Comparison of ENCODE assay signal across 1 cellular context in the genomic region with DNA sequence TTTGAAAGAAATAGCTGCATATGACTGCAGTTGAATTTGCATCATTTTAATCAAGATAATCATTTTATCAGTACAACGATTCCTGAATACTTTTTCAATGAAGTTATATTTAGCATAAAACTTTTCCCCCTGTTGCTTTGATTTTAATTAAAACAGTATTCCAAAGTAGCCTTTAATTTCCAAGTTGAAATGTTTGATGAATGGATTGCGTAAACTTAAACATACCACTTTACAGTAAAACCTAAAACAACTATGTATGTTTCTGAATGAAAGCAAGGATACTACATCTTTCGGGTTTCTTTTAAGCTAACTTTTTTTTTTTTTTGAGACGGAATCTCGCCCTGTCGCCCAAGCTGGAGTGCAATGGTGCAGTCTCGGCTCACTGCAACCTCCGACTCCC.
A peak's percentile ranks its signal among the peaks of the same experiment; 100 is the strongest.
TF ChIP-seq lines count a peak whose summit lies in the region.

No MANE protein-coding gene starts in this region.

TF ChIP-seq in IMR-90, 13 proteins besides CTCF, POLR2A, EP300 and RAD21 (continued from another document):
- peak; percentile 58 for TF ChIP-seq CEBPB (IDR thresholded peaks at IDR 0.05; ENCODE audit: low read depth, low read length)
